ENCODE assay signal across 28 cellular contexts in genomic region chr11:126398721-126399120, GRCh38.
"Had no signal": no experiment of that assay in that cellular context is flagged by ENCODE, and none has a peak within 500 bp of the region (broad histone marks: within the 10 kb centered on the region; RNA-seq: fewer than 3 reads in every experiment).

No MANE protein-coding gene starts in this region.

- DNase-seq: activated CD4-positive, alpha-beta memory T cell treated with anti-CD3 and anti-CD28 coated beads, Interleukin-2, amount 10 ng/mL, durations not matched to agents 7 days and 5 days; activated CD4-positive, alpha-beta T cell treated with anti-CD3 and anti-CD28 coated beads for 1 hour; activated CD4-positive, alpha-beta T cell treated with anti-CD3 and anti-CD28 coated beads for 4 hours; activated CD4-positive, alpha-beta T cell treated with anti-CD3 and anti-CD28 coated beads, Interleukin-2, amount 10 ng/mL, durations not matched to agents 7 days and 5 days; activated CD4-positive, alpha-beta T cell treated with anti-CD3 and anti-CD28 coated beads, Interleukin-2, amount 50 U/mL, for 4 hours; activated CD8-positive, alpha-beta memory T cell treated with anti-CD3 and anti-CD28 coated beads, Interleukin-2, amount 50 U/mL, for 48 hours; activated gamma-delta T cell; activated naive CD4-positive, alpha-beta T cell; activated naive CD4-positive, alpha-beta T cell treated with anti-CD3 and anti-CD28 coated beads, Interleukin-2, amount 50 U/mL, for 16 hours; activated T-cell treated with anti-CD3 and anti-CD28 coated beads for 4 hours; activated T-cell treated with anti-CD3 and anti-CD28 coated beads, Interleukin-2, amount 50 U/mL, for 24 hours; activated T-cell treated with anti-CD3 and anti-CD28 coated beads, Interleukin-2, amount 50 U/mL, for 72 hours; amniotic stem cell; anterior cingulate cortex; brain microvascular endothelial cell; caudate nucleus; cortex of kidney; dermis blood vessel endothelial cell; effector CD4-positive, alpha-beta T cell; esophagus squamous epithelium; foreskin melanocyte; T-helper 1 cell; T-helper 17 cell; T1000 had no signal

- ATAC-seq: activated T-cell treated with anti-CD3 and anti-CD28 coated beads, Interleukin-2, amount 50 U/mL, for 72 hours; gastroesophageal sphincter; T-helper 17 cell; WTC11 had no signal

- H3K4me1 Mint-ChIP-seq: activated CD4-positive, alpha-beta memory T cell treated with anti-CD3 and anti-CD28 coated beads, Interleukin-2, amount 10 ng/mL, durations not matched to agents 7 days and 5 days; activated CD4-positive, alpha-beta T cell treated with anti-CD3 and anti-CD28 coated beads, Interleukin-2, amount 10 ng/mL, durations not matched to agents 7 days and 5 days had no signal

- H3K27ac Mint-ChIP-seq: activated CD4-positive, alpha-beta memory T cell treated with anti-CD3 and anti-CD28 coated beads, Interleukin-2, amount 10 ng/mL, durations not matched to agents 7 days and 5 days; activated CD4-positive, alpha-beta T cell treated with anti-CD3 and anti-CD28 coated beads, Interleukin-2, amount 10 ng/mL, durations not matched to agents 7 days and 5 days; activated naive CD8-positive, alpha-beta T cell; activated T-cell treated with anti-CD3 and anti-CD28 coated beads, Interleukin-2, amount 50 U/mL, for 24 hours; activated T-cell treated with anti-CD3 and anti-CD28 coated beads, Interleukin-2, amount 50 U/mL, for 72 hours; T-helper 17 cell; T-helper 2 cell treated with Interferon-gamma antibody and Interleukin-4, amounts not matched to agents 5 μg/mL and 100 μg/mL, for 36 hours; WTC11 had no signal

- H3K9me3 Mint-ChIP-seq: activated CD4-positive, alpha-beta memory T cell treated with anti-CD3 and anti-CD28 coated beads, Interleukin-2, amount 10 ng/mL, durations not matched to agents 7 days and 5 days; activated CD4-positive, alpha-beta T cell treated with anti-CD3 and anti-CD28 coated beads, Interleukin-2, amount 10 ng/mL, durations not matched to agents 7 days and 5 days; activated T-cell treated with anti-CD3 and anti-CD28 coated beads, Interleukin-2, amount 50 U/mL, for 24 hours; activated T-cell treated with anti-CD3 and anti-CD28 coated beads, Interleukin-2, amount 50 U/mL, for 72 hours; T-helper 2 cell treated with Interferon-gamma antibody and Interleukin-4, amounts not matched to agents 5 μg/mL and 100 μg/mL, for 36 hours had no signal

- H3K27me3 Mint-ChIP-seq: activated CD4-positive, alpha-beta memory T cell treated with anti-CD3 and anti-CD28 coated beads, Interleukin-2, amount 10 ng/mL, durations not matched to agents 7 days and 5 days; activated CD4-positive, alpha-beta T cell treated with anti-CD3 and anti-CD28 coated beads, Interleukin-2, amount 10 ng/mL, durations not matched to agents 7 days and 5 days; activated naive CD8-positive, alpha-beta T cell; activated T-cell treated with anti-CD3 and anti-CD28 coated beads, Interleukin-2, amount 50 U/mL, for 24 hours; T-helper 17 cell had no signal

- H3K4me3 Mint-ChIP-seq: activated CD4-positive, alpha-beta memory T cell treated with anti-CD3 and anti-CD28 coated beads, Interleukin-2, amount 10 ng/mL, durations not matched to agents 7 days and 5 days; activated CD4-positive, alpha-beta T cell treated with anti-CD3 and anti-CD28 coated beads, Interleukin-2, amount 10 ng/mL, durations not matched to agents 7 days and 5 days; activated naive CD8-positive, alpha-beta T cell; activated T-cell treated with anti-CD3 and anti-CD28 coated beads, Interleukin-2, amount 50 U/mL, for 24 hours; activated T-cell treated with anti-CD3 and anti-CD28 coated beads, Interleukin-2, amount 50 U/mL, for 72 hours; T-helper 17 cell; T-helper 2 cell treated with Interferon-gamma antibody and Interleukin-4, amounts not matched to agents 5 μg/mL and 100 μg/mL, for 36 hours; WTC11 had no signal
